ENCODE assay signal across 11 cellular contexts in the genomic region with DNA sequence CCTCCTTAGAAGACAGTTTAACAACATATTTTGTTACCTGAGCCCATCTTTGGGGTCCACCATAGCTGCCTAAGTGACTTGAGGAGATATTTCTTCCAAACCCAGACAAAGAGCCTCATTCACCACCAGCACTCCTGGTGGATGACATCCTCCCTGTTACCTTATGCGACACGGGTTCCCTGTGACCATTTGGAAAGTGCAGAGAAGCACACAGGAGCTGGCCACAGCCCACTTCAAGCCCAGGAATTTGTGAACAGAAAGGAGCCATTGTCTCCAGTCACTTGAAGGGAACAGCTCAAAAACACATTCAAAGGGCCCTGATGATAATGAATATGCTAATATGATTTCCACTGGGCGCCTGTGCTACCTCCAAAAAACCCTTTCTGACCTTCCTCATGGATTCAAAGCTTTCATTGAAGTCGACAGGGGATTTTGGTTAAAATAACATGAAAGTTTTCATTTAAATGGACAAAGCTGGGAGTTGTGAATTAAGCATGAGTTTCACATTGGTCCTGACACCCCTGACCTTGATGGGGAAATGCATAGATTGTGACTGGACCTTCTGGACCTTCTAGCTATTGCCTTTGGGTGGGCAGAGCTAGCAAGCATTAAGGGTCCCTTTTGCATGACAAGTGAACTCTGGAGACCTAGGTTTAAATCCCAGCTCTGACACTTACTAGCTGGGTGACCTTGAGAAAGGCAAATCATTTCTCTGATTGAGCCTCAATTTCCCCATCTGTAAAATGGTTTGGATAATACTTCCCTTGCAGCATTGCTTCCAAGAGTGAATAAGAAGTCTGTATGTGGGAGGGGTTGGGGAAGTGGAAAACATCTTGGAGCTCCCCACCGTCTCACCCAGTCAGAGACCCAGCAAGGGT.
DNase-seq lines count a peak whose midpoint lies in the region; ATAC-seq, FAIRE-seq and TF ChIP-seq lines count a peak whose summit lies in the region.
"Had no signal": no experiment of that assay in that cellular context is flagged by ENCODE, and none has a peak within 500 bp of the region (broad histone marks: within the 10 kb centered on the region; RNA-seq: fewer than 3 reads in every experiment).

No MANE protein-coding gene starts in this region.

- H3K36me3 ChIP-seq in lower lobe of right lung = no peaks in the 10 kb centered on the region
- no peaks in the 10 kb centered on the region for H3K36me3 ChIP-seq in stomach smooth muscle (ENCODE audit: control insufficient read depth in 2 of 2, insufficient read depth in 2 of 2, low read length in 2 of 2)

- no peaks in the 10 kb centered on the region for H3K27me3 Mint-ChIP-seq in chondrocyte (ENCODE audit: low read depth)
- peaks cover 21 to 70% (median 41%) of the 10 kb centered on the region in 5 donors for H3K27me3 Mint-ChIP-seq in naive thymus-derived CD8-positive, alpha-beta T cell

- peaks cover 3% of the 10 kb centered on the region for H3K9me3 Mint-ChIP-seq in chondrocyte (ENCODE audit: low read depth)
- H3K9me3 Mint-ChIP-seq in naive thymus-derived CD8-positive, alpha-beta T cell = no peaks in the 10 kb centered on the region
- H3K9me3 Mint-ChIP-seq: activated naive CD4-positive, alpha-beta T cell treated with anti-CD3 and anti-CD28 coated beads, Interleukin-2, amount 50 U/mL, for 24 hours had no signal

- H3K27me3 ChIP-seq in HL-60 (ENCODE audit: insufficient read depth, poor library complexity, severe bottlenecking) (no peaks in the 10 kb centered on the region), lower lobe of right lung (ENCODE audit: low read depth) (no peaks in the 10 kb centered on the region), stomach smooth muscle (ENCODE audit: control insufficient read depth in 1 of 2, insufficient read depth in 2 of 2, low read length in 2 of 2) (no peaks in the 10 kb centered on the region)

- H3K4me1 ChIP-seq in lower lobe of right lung (peaks cover 44% of the 10 kb centered on the region), stomach smooth muscle (ENCODE audit: control insufficient read depth, insufficient read depth, low read length) (peaks cover 27% of the 10 kb centered on the region)

- DNase-seq in HL-60 (ENCODE audit: low read depth in 1 of 2, low spot score in 1 of 2) (no peak), chondrocyte (ENCODE audit: low spot score) (no peak), lower lobe of right lung (no peak), GM19240 (ENCODE audit: insufficient read length, low spot score) (no peak), H54 (ENCODE audit: insufficient read length, low spot score) (no peak)
- DNase-seq in naive thymus-derived CD8-positive, alpha-beta T cell = no peak
- DNase-seq: activated CD4-positive, alpha-beta T cell treated with anti-CD3 and anti-CD28 coated beads for 4 hours; MM.1S had no signal

- peak overlapping the region; percentile 90 for H3K27ac Mint-ChIP-seq in chondrocyte (ENCODE audit: unreplicated experiment)
- peak overlapping the region in 2 of 10 donors; percentile 4 to 15 for H3K27ac Mint-ChIP-seq in naive thymus-derived CD8-positive, alpha-beta T cell
- H3K27ac Mint-ChIP-seq: activated naive CD4-positive, alpha-beta T cell treated with anti-CD3 and anti-CD28 coated beads, Interleukin-2, amount 50 U/mL, for 24 hours had no signal

- no peaks in the 10 kb centered on the region for H3K36me3 Mint-ChIP-seq in chondrocyte (ENCODE audit: low read depth)
- H3K36me3 Mint-ChIP-seq in naive thymus-derived CD8-positive, alpha-beta T cell = peaks cover 0 to 5% (median 0%) of the 10 kb centered on the region in 3 donors
- H3K36me3 Mint-ChIP-seq: activated naive CD4-positive, alpha-beta T cell treated with anti-CD3 and anti-CD28 coated beads, Interleukin-2, amount 50 U/mL, for 24 hours had no signal

- H3K4me1 Mint-ChIP-seq in chondrocyte (ENCODE audit: low read depth) = peaks cover 86% of the 10 kb centered on the region
- peaks cover 15 to 27% (median 21%) of the 10 kb centered on the region in 4 donors for H3K4me1 Mint-ChIP-seq in naive thymus-derived CD8-positive, alpha-beta T cell

- TF ChIP-seq POLR2A in H54 (IDR thresholded peaks at IDR 0.05; ENCODE audit: low read depth, low read length) = no peak

- H3K27ac ChIP-seq in HL-60 (replicated peaks) = peak overlapping the region; percentile 83
- H3K27ac ChIP-seq in lower lobe of right lung = peak overlapping the region; percentile 50
- H3K27ac ChIP-seq in stomach smooth muscle (ENCODE audit: low read length) = peak overlapping the region; percentile 46

- POLR2A ChIA-PET in naive thymus-derived CD8-positive, alpha-beta T cell (lab: Charles Lee) = no interaction called here

- no peak for TF ChIP-seq CTCF in HL-60 (IDR thresholded peaks at IDR 0.05; ENCODE audit: insufficient read depth, low read length)
- peak; percentile 21 for TF ChIP-seq CTCF in chondrocyte (IDR thresholded peaks at IDR 0.05)
- TF ChIP-seq CTCF in lower lobe of right lung (IDR thresholded peaks at IDR 0.05) = no peak

- no peaks in the 10 kb centered on the region for H3K9me3 ChIP-seq in lower lobe of right lung
- H3K9me3 ChIP-seq in stomach smooth muscle (ENCODE audit: control insufficient read depth in 2 of 2, low read length in 2 of 2) = no peaks in the 10 kb centered on the region

- H3K4me3 ChIP-seq in HL-60 (replicated peaks; ENCODE audit: insufficient read depth, low read length) = no peak overlapping the region
- no peak overlapping the region for H3K4me3 ChIP-seq in lower lobe of right lung
- H3K4me3 ChIP-seq in stomach smooth muscle (ENCODE audit: low read length in 2 of 2) = no peak overlapping the region

- no peak for FAIRE-seq in H54 (lab: Jason Lieb, UNC)

- intact Hi-C loops in lower lobe of right lung (cut with DNase I) = no loop called here

- ATAC-seq in lower lobe of right lung (no peak), HG03095 (IDR thresholded peaks at IDR 0.05; ENCODE audit: unreplicated experiment) (no peak)
- no peak for ATAC-seq in naive thymus-derived CD8-positive, alpha-beta T cell

- H3K4me3 Mint-ChIP-seq in chondrocyte (ENCODE audit: unreplicated experiment) = no peak overlapping the region
- H3K4me3 Mint-ChIP-seq in naive thymus-derived CD8-positive, alpha-beta T cell = peak overlapping the region in 1 of 10 donors; percentile 12
- H3K4me3 Mint-ChIP-seq: activated naive CD4-positive, alpha-beta T cell treated with anti-CD3 and anti-CD28 coated beads, Interleukin-2, amount 50 U/mL, for 24 hours had no signal

- no peak overlapping the region for H3K9ac ChIP-seq in stomach smooth muscle (ENCODE audit: low read length in 2 of 2)
